14 cellular contexts compared by ENCODE assay signal in the genomic region with DNA sequence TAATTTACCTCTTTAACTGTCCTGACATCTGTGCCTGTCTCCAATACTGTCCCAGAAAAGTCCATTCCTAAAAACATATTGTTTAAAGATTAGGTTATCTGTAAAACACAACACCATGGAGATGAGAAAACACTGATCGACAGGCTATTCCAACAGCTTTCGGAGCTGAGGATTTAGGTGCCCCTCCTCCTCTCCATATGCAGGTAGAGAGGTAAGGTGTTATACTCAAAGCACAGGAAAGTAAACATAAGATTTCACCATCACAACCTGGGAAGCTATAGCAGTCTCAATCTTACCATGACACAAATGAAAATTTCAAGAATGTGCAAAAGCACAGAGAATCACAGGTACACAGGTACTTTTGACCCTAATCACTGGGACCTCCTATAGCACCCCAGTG.
"Had no signal": no experiment of that assay in that cellular context is flagged by ENCODE, and none has a peak within 500 bp of the region (broad histone marks: within the 10 kb centered on the region; RNA-seq: fewer than 3 reads in every experiment).

No MANE protein-coding gene starts in this region.

- H3K36me3 ChIP-seq: colonic mucosa, neutrophil, right atrium auricular region, suprapubic skin had no signal

- ATAC-seq: heart right ventricle; mucosa of descending colon; naive thymus-derived CD8-positive, alpha-beta T cell; stimulated activated effector memory CD8-positive, alpha-beta T cell treated with anti-CD3 and anti-CD28 coated beads, Interleukin-12 subunit alpha, Interleukin-12 subunit beta, amount 100 ng/mL, for 72 hours; stimulated activated naive CD8-positive, alpha-beta T cell treated with anti-CD3 and anti-CD28 coated beads, Interleukin-15, Interleukin-2, amounts not matched to agents 100 U/mL and 50 U/mL, for 24 hours had no signal

- FAIRE-seq: frontal cortex had no signal

- H3K27me3 ChIP-seq: colonic mucosa, heart right ventricle, neutrophil, right atrium auricular region, suprapubic skin, tibial nerve had no signal

- H3K4me1 ChIP-seq: colonic mucosa had no signal

- H3K9me3 ChIP-seq: colonic mucosa, heart right ventricle, mucosa of descending colon, neutrophil, right atrium auricular region, suprapubic skin, tibial nerve had no signal

- H3K4me3 ChIP-seq: colonic mucosa, heart right ventricle, mucosa of descending colon, right atrium auricular region, suprapubic skin, tibial nerve had no signal

- H3K27ac ChIP-seq: colonic mucosa, neutrophil, suprapubic skin, tibial nerve had no signal

- DNase-seq: colonic mucosa; heart right ventricle; islet precursor cell; mucosa of descending colon; naive thymus-derived CD8-positive, alpha-beta T cell; stimulated activated CD4-positive, alpha-beta T cell treated with anti-CD3 and anti-CD28 coated beads, Interleukin-4, amount 100 ng/mL, for 1 hour; stimulated activated CD8-positive, alpha-beta memory T cell treated with anti-CD3 and anti-CD28 coated beads, Interleukin-4, amount 100 ng/mL, for 48 hours; stimulated activated naive CD8-positive, alpha-beta T cell treated with anti-CD3 and anti-CD28 coated beads, Interleukin-15, Interleukin-2, amounts not matched to agents 100 U/mL and 50 U/mL, for 24 hours had no signal
